1 cellular context compared by ENCODE assay signal in genomic region chr6:30000156-30000791, GRCh38.
TF ChIP-seq lines count a peak whose summit lies in the region.

No MANE protein-coding gene starts in this region.

TF ChIP-seq in GM12878, 131 proteins besides CTCF, POLR2A, EP300 and RAD21:
- TF ChIP-seq, protein P1, sequence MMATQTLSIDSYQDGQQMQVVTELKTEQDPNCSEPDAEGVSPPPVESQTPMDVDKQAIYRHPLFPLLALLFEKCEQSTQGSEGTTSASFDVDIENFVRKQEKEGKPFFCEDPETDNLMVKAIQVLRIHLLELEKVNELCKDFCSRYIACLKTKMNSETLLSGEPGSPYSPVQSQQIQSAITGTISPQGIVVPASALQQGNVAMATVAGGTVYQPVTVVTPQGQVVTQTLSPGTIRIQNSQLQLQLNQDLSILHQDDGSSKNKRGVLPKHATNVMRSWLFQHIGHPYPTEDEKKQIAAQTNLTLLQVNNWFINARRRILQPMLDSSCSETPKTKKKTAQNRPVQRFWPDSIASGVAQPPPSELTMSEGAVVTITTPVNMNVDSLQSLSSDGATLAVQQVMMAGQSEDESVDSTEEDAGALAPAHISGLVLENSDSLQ (IDR thresholded peaks at IDR 0.05): 0 out of 2 replicates have a peak, but pooled peaks have one; percentile 9
- TF ChIP-seq HDGF (IDR thresholded peaks at IDR 0.05): no peak
TF ChIP-seq in GM12878: peak in this region for 1.
